In genomic region chr12:87661770-87662402, GRCh38 we compare ENCODE assay signal across 8 cellular contexts.
A peak's percentile ranks its signal among the peaks of the same experiment; 100 is the strongest.
DNase-seq lines count a peak whose midpoint lies in the region; ATAC-seq, FAIRE-seq and TF ChIP-seq lines count a peak whose summit lies in the region.

No MANE protein-coding gene starts in this region.

- no peak overlapping the region for H2AK5ac ChIP-seq in H1 (ENCODE audit: low read depth, low read length)

- H3K23ac ChIP-seq in H1 (ENCODE audit: insufficient read length): no peak overlapping the region

- H3K56ac ChIP-seq in H1 (replicated peaks; ENCODE audit: insufficient read length, low read depth, low read length): no peak overlapping the region

- H3K9me3 Mint-ChIP-seq in CD14-positive monocyte: peaks cover 0 to 4% (median 0%) of the 10 kb centered on the region in 7 donors

- ATAC-seq in GM21360 (IDR thresholded peaks at IDR 0.05; ENCODE audit: unreplicated experiment): peak; percentile 89
- peak; percentile 28 for ATAC-seq in stimulated activated naive CD8-positive, alpha-beta T cell treated with anti-CD3 and anti-CD28 coated beads, Interleukin-15, Interleukin-2, amounts not matched to agents 100 U/mL and 50 U/mL, for 24 hours
- no peak for ATAC-seq in HG03280 (IDR thresholded peaks at IDR 0.05; ENCODE audit: unreplicated experiment)

- no peak overlapping the region for H3K27ac Mint-ChIP-seq in CD14-positive monocyte

- H3K36me3 Mint-ChIP-seq in CD14-positive monocyte: no peaks in the 10 kb centered on the region

- no peak overlapping the region for H2BK15ac ChIP-seq in H1 (ENCODE audit: low read length)

- peak overlapping the region; percentile 16 to 63 for H3K4me3 Mint-ChIP-seq in CD14-positive monocyte

- no peak overlapping the region for H2BK5ac ChIP-seq in H1 (ENCODE audit: low read depth, low read length)

- no peaks in the 10 kb centered on the region for H3K79me1 ChIP-seq in H1 (ENCODE audit: low read depth, low read length)

- DNase-seq in CD14-positive monocyte (ENCODE audit: low spot score) (no peak), H1 (ENCODE audit: low read depth in 1 of 2, low spot score in 2 of 2) (no peak), tibial nerve (ENCODE audit: low spot score in 2 of 2) (no peak), cerebellum (ENCODE audit: low spot score) (no peak)
- no peak for DNase-seq in stimulated activated naive CD8-positive, alpha-beta T cell treated with anti-CD3 and anti-CD28 coated beads, Interleukin-15, Interleukin-2, amounts not matched to agents 100 U/mL and 50 U/mL, for 24 hours

- no peaks in the 10 kb centered on the region for H3K9me3 ChIP-seq in H1 (ENCODE audit: insufficient read depth in 2 of 2, low read depth in 1 of 2, low read length in 1 of 2)
- no peaks in the 10 kb centered on the region for H3K9me3 ChIP-seq in tibial nerve

- CTCF ChIA-PET in H1 (lab: Charles Lee; ENCODE audit: partially characterized antibody): no interaction called here

- no peak overlapping the region for H2BK120ac ChIP-seq in H1 (replicated peaks; ENCODE audit: low read depth, low read length)

- no peaks in the 10 kb centered on the region for H3K23me2 ChIP-seq in H1 (ENCODE audit: low read depth, low read length)

- no peaks in the 10 kb centered on the region for H3K27me3 ChIP-seq in KMS-11 (ENCODE audit: insufficient read depth, low read depth)
- H3K27me3 ChIP-seq in H1 (replicated peaks in 1 of 4; ENCODE audit: control insufficient read depth in 3 of 4, extremely low read depth in 1 of 4, insufficient read depth in 3 of 4, low read length in 3 of 4): no peaks in the 10 kb centered on the region
- H3K27me3 ChIP-seq in tibial nerve: no peaks in the 10 kb centered on the region

- H2AFZ ChIP-seq in KMS-11 (ENCODE audit: low read depth) (0 out of 2 replicates have a peak overlapping the region, but pooled peaks have one; percentile 10), H1 (ENCODE audit: low read length) (0 out of 2 replicates have a peak overlapping the region, but pooled peaks have one; percentile 73)

- H3K27ac ChIP-seq in KMS-11 (no peak overlapping the region), H1 (ENCODE audit: low read depth, low read length) (no peak overlapping the region), tibial nerve (no peak overlapping the region)

- peaks cover 11% of the 10 kb centered on the region for H3K4me1 ChIP-seq in KMS-11 (ENCODE audit: low read depth, poor library complexity, severe bottlenecking)
- no peaks in the 10 kb centered on the region for H3K4me1 ChIP-seq in H1 (replicated peaks in 1 of 4; ENCODE audit: control insufficient read depth in 3 of 4, insufficient read depth in 4 of 4, low read length in 3 of 4)
- peaks cover 0 to 8% (median 0%) of the 10 kb centered on the region in 4 donors for H3K4me1 ChIP-seq in tibial nerve

- no peak overlapping the region for H3K18ac ChIP-seq in H1 (ENCODE audit: extremely low read depth, low read length)

- H4K20me1 ChIP-seq in KMS-11 (ENCODE audit: insufficient read depth): no peaks in the 10 kb centered on the region
- no peaks in the 10 kb centered on the region for H4K20me1 ChIP-seq in H1 (replicated peaks in 1 of 2; ENCODE audit: control insufficient read depth in 1 of 2, insufficient read depth in 2 of 2, low read length in 2 of 2)

- H3K14ac ChIP-seq in H1 (ENCODE audit: insufficient read length): no peak overlapping the region

- intact Hi-C loops in CD14-positive monocyte (cut with micrococcal nuclease): no loop called here

- H3K9ac ChIP-seq in KMS-11 (no peak overlapping the region), H1 (replicated peaks in 1 of 4; ENCODE audit: extremely low read depth in 1 of 4, low read depth in 3 of 4, low read length in 3 of 4) (no peak overlapping the region)

- no peak overlapping the region for H4K91ac ChIP-seq in H1 (replicated peaks; ENCODE audit: insufficient read length, low read length)

- no peak for TF ChIP-seq RAD21 in H1 (IDR thresholded peaks at IDR 0.05 in 1 of 2, conservative IDR thresholded peaks at IDR 0.05 in 1 of 2; ENCODE audit: low read depth in 2 of 2, low read length in 2 of 2)

- H3K27me3 Mint-ChIP-seq in CD14-positive monocyte (ENCODE audit: low read depth in 3 of 3): peaks cover 0 to 2% (median 0%) of the 10 kb centered on the region in 3 donors

- H3K79me2 ChIP-seq in KMS-11 (ENCODE audit: insufficient read depth, low read depth) (no peaks in the 10 kb centered on the region), H1 (ENCODE audit: control insufficient read depth in 1 of 2, insufficient read depth in 2 of 2, low read length in 2 of 2) (no peaks in the 10 kb centered on the region)

- no peak overlapping the region for H3K4ac ChIP-seq in H1 (replicated peaks; ENCODE audit: insufficient read length, low read depth, low read length)

- POLR2A ChIA-PET in H1 (lab: Charles Lee; ENCODE audit: partially characterized antibody): no interaction called here

- H3K4me2 ChIP-seq in KMS-11: peak overlapping the region; percentile 3; the same call in 1 of the 2 replicates
- no peak overlapping the region for H3K4me2 ChIP-seq in H1 (ENCODE audit: insufficient read depth in 1 of 2, low read depth in 2 of 2, low read length in 2 of 2)

- H3K36me3 ChIP-seq in KMS-11 (ENCODE audit: insufficient read depth) (no peaks in the 10 kb centered on the region), H1 (ENCODE audit: control insufficient read depth in 2 of 4, insufficient read depth in 4 of 4, low read length in 3 of 4) (no peaks in the 10 kb centered on the region), tibial nerve (no peaks in the 10 kb centered on the region)

- H2BK12ac ChIP-seq in H1 (ENCODE audit: low read depth, low read length): no peak overlapping the region

- no peak overlapping the region for H2BK20ac ChIP-seq in H1 (ENCODE audit: low read length)

- no peak for TF ChIP-seq POLR2A in H1 (IDR thresholded peaks at IDR 0.05; ENCODE audit: control extremely low read depth in 1 of 2, low read depth in 2 of 2, low read length in 2 of 2)
- no peak for TF ChIP-seq POLR2A in tibial nerve (IDR thresholded peaks at IDR 0.05)

- H3K4me1 Mint-ChIP-seq in CD14-positive monocyte: peaks cover 8% of the 10 kb centered on the region

- H3K4me3 ChIP-seq in KMS-11 (IDR thresholded peaks at IDR 0.05; ENCODE audit: insufficient read depth, low read depth, low read length) (no peak overlapping the region), H1 (ENCODE audit: extremely low read depth in 1 of 4, insufficient read depth in 2 of 4, low read depth in 3 of 4, low read length in 4 of 4) (no peak overlapping the region), tibial nerve (peak overlapping the region in 1 of 4 donors; percentile 6)

- no peak overlapping the region for H4K5ac ChIP-seq in H1 (ENCODE audit: insufficient read length, low read depth, low read length)

- TF ChIP-seq CTCF in CD14-positive monocyte (IDR thresholded peaks at IDR 0.05) (no peak), KMS-11 (conservative IDR thresholded peaks at IDR 0.05; ENCODE audit: low read depth, low read length) (no peak), H1 (IDR thresholded peaks at IDR 0.05; ENCODE audit: control extremely low read depth in 1 of 3, insufficient read depth in 1 of 3, low read depth in 1 of 3, low read length in 3 of 3) (no peak), tibial nerve (IDR thresholded peaks at IDR 0.05) (no peak)

- TF ChIP-seq EP300 in H1 (IDR thresholded peaks at IDR 0.05; ENCODE audit: borderline replicate concordance in 1 of 2, low read depth in 2 of 2, low read length in 2 of 2) (no peak), tibial nerve (IDR thresholded peaks at IDR 0.05) (no peak)

- FAIRE-seq in H1 (lab: Jason Lieb, UNC): no peak

- H4K8ac ChIP-seq in H1 (ENCODE audit: extremely low read depth, insufficient read depth, low read length): no peak overlapping the region

- 94% methylated on average over 5 of the region's 5 CpGs; no CpG with 5 or more reads in 1 of the 2 experiments for WGBS in H1 (ENCODE audit: extremely low coverage in 1 of 2, insufficient coverage in 1 of 2, insufficient read length in 1 of 2, insufficient replicate concordance in 2 of 2, low coverage in 1 of 2, low lambda C conversion rate in 2 of 2, missing lambda C conversion rate in 1 of 2), 2 experiments
- WGBS in tibial nerve, 2 donors: 61 to 64% methylated on average over 5 of the region's 5 CpGs

TF ChIP-seq in H1, 55 proteins besides CTCF, POLR2A, EP300 and RAD21 (continues in another document):
- TF ChIP-seq HDAC6 (IDR thresholded peaks at IDR 0.05; ENCODE audit: low read depth, low read length) (no peak), ATF3 (IDR thresholded peaks at IDR 0.05; ENCODE audit: insufficient read depth, low read depth, low read length) (no peak), GABPA (IDR thresholded peaks at IDR 0.05; ENCODE audit: borderline replicate concordance, insufficient read depth, low read length) (no peak), CHD1 (IDR thresholded peaks at IDR 0.05; ENCODE audit: low read depth, low read length) (no peak), BRCA1 (IDR thresholded peaks at IDR 0.05; ENCODE audit: low read depth, low read length) (no peak), MAX (IDR thresholded peaks at IDR 0.05) (no peak), CTBP2 (IDR thresholded peaks at IDR 0.05; ENCODE audit: borderline replicate concordance, insufficient read depth, insufficient read length, low read length) (no peak), NANOG (IDR thresholded peaks at IDR 0.05; ENCODE audit: insufficient read depth, low read depth, low read length, poor library complexity, severe bottlenecking) (no peak), PHF8 (conservative IDR thresholded peaks at IDR 0.05; ENCODE audit: low read depth, low read length) (no peak), CEBPB (IDR thresholded peaks at IDR 0.05; ENCODE audit: low read depth, low read length) (no peak), HDAC2 (IDR thresholded peaks at IDR 0.05; ENCODE audit: borderline replicate concordance in 1 of 2, low read depth in 2 of 2, low read length in 2 of 2) (no peak), CHD2 (IDR thresholded peaks at IDR 0.05; ENCODE audit: low read length) (no peak), RFX5 (IDR thresholded peaks at IDR 0.05; ENCODE audit: borderline replicate concordance, low read depth, low read length) (no peak), JUN (IDR thresholded peaks at IDR 0.05; ENCODE audit: low read depth, low read length) (no peak), SAP30 (IDR thresholded peaks at IDR 0.05; ENCODE audit: insufficient read depth, insufficient replicate concordance, low read length) (no peak), GTF2F1 (IDR thresholded peaks at IDR 0.05; ENCODE audit: borderline replicate concordance, low read depth, low read length) (no peak), ASH2L (IDR thresholded peaks at IDR 0.05; ENCODE audit: low read length) (no peak), BCL11A (IDR thresholded peaks at IDR 0.05; ENCODE audit: low read depth in 2 of 2, low read length in 2 of 2) (no peak)
